1 cellular context compared by ENCODE assay signal in genomic region chr1:234957330-234958065, GRCh38.
A peak's percentile ranks its signal among the peaks of the same experiment; 100 is the strongest.
TF ChIP-seq lines count a peak whose summit lies in the region.

No MANE protein-coding gene starts in this region.

TF ChIP-seq in HepG2, 621 proteins besides CTCF, POLR2A, EP300 and RAD21 (continued from another document and continues in another):
- TF ChIP-seq ZBTB39 (CRISPR knock-in tag; IDR thresholded peaks at IDR 0.05), result no peak; the same call in 1 of the 2 replicates
- TF ChIP-seq NFE2L2 (IDR thresholded peaks at IDR 0.05; ENCODE audit: low read length), result no peak
- TF ChIP-seq CREBL2 (CRISPR knock-in tag; IDR thresholded peaks at IDR 0.05; ENCODE audit: borderline replicate concordance), result no peak
- TF ChIP-seq NFKB2 (CRISPR knock-in tag; IDR thresholded peaks at IDR 0.05; ENCODE audit: borderline replicate concordance), result no peak; the same call in 1 of the 2 replicates
- no peak; the same call in 1 of the 2 replicates for TF ChIP-seq ZNF232 (CRISPR knock-in tag; IDR thresholded peaks at IDR 0.05; ENCODE audit: borderline replicate concordance)
- TF ChIP-seq ADNP (CRISPR knock-in tag; IDR thresholded peaks at IDR 0.05), result no peak
- peak; percentile 45 for TF ChIP-seq XRCC5 (optimal IDR thresholded peaks at IDR 0.05; ENCODE audit: low read length)
- peak; percentile 76; the same call in 1 of the 2 replicates for TF ChIP-seq ZZZ3 (CRISPR knock-in tag; IDR thresholded peaks at IDR 0.05; ENCODE audit: borderline replicate concordance)
- TF ChIP-seq ZNF761 (CRISPR knock-in tag; conservative IDR thresholded peaks at IDR 0.05), result no peak; the same call in 1 of the 2 replicates
- peak; percentile 82 for TF ChIP-seq ZNF614 (CRISPR knock-in tag; IDR thresholded peaks at IDR 0.05; ENCODE audit: borderline replicate concordance)
- TF ChIP-seq PHF20 (CRISPR knock-in tag; IDR thresholded peaks at IDR 0.05), result peak; percentile 37; the same call in 1 of the 2 replicates
- no peak for TF ChIP-seq ZNF124 (CRISPR knock-in tag; IDR thresholded peaks at IDR 0.05)
- TF ChIP-seq ZNF710 (CRISPR knock-in tag; IDR thresholded peaks at IDR 0.05; ENCODE audit: borderline replicate concordance), result peak; percentile 73; the same call in 1 of the 2 replicates
- no peak for TF ChIP-seq ZNF672 (CRISPR knock-in tag; IDR thresholded peaks at IDR 0.05)
- TF ChIP-seq ISL2 (CRISPR knock-in tag; IDR thresholded peaks at IDR 0.05), result peak; percentile 94
- no peak for TF ChIP-seq ZNF253 (CRISPR knock-in tag; IDR thresholded peaks at IDR 0.05; ENCODE audit: borderline replicate concordance)
- no peak for TF ChIP-seq POLR2AphosphoS2 (IDR thresholded peaks at IDR 0.05; ENCODE audit: low read depth, low read length)
- peak; percentile 71 for TF ChIP-seq ZBTB7B (CRISPR knock-in tag; IDR thresholded peaks at IDR 0.05)
- no peak for TF ChIP-seq ZNF512B (CRISPR knock-in tag; IDR thresholded peaks at IDR 0.05; ENCODE audit: borderline replicate concordance)
- TF ChIP-seq BORCS8-MEF2B (CRISPR knock-in tag; IDR thresholded peaks at IDR 0.05), result peak; percentile 85
- peak; percentile 81 for TF ChIP-seq ZBTB38 (CRISPR knock-in tag; IDR thresholded peaks at IDR 0.05)
- TF ChIP-seq FOXK1 (CRISPR knock-in tag; IDR thresholded peaks at IDR 0.05; ENCODE audit: borderline replicate concordance, low read depth), result peak; percentile 77; the same call in 1 of the 2 replicates
- TF ChIP-seq HNRNPH1 (optimal IDR thresholded peaks at IDR 0.05; ENCODE audit: low read depth, low read length), result no peak
- no peak for TF ChIP-seq HOXA7 (CRISPR knock-in tag; IDR thresholded peaks at IDR 0.05)
- peak; percentile 74; the same call in 1 of the 2 replicates for TF ChIP-seq ZSCAN29 (CRISPR knock-in tag; conservative IDR thresholded peaks at IDR 0.05)
- no peak; the same call in 1 of the 2 replicates for TF ChIP-seq PLSCR1 (CRISPR knock-in tag; IDR thresholded peaks at IDR 0.05; ENCODE audit: borderline replicate concordance)
- no peak for TF ChIP-seq ZNF577 (CRISPR knock-in tag; IDR thresholded peaks at IDR 0.05; ENCODE audit: borderline replicate concordance, low read depth)
- TF ChIP-seq ZNF484 (CRISPR knock-in tag; IDR thresholded peaks at IDR 0.05; ENCODE audit: borderline replicate concordance, low read depth), result no peak
- no peak for TF ChIP-seq ZNF10 (CRISPR knock-in tag; IDR thresholded peaks at IDR 0.05; ENCODE audit: borderline replicate concordance, low read depth)
- peak; percentile 70; the same call in 1 of the 2 replicates for TF ChIP-seq ZNF703 (CRISPR knock-in tag; IDR thresholded peaks at IDR 0.05; ENCODE audit: borderline replicate concordance)
- no peak; the same call in 1 of the 2 replicates for TF ChIP-seq ZNF225 (CRISPR knock-in tag; IDR thresholded peaks at IDR 0.05)
- TF ChIP-seq ATRX (CRISPR knock-in tag; IDR thresholded peaks at IDR 0.05; ENCODE audit: borderline replicate concordance), result no peak
- peak; percentile 76 for TF ChIP-seq TAF1 (CRISPR knock-in tag; IDR thresholded peaks at IDR 0.05)
- TF ChIP-seq IKZF4 (CRISPR knock-in tag; IDR thresholded peaks at IDR 0.05; ENCODE audit: borderline replicate concordance, low read depth, not compliant biosample characterization), result no peak
- TF ChIP-seq TEAD3 (CRISPR knock-in tag; optimal IDR thresholded peaks at IDR 0.05; ENCODE audit: borderline replicate concordance), result peak; percentile 92
- TF ChIP-seq TP53 (CRISPR knock-in tag; conservative IDR thresholded peaks at IDR 0.05), result peak; percentile 74
- TF ChIP-seq ZNF670 (CRISPR knock-in tag; IDR thresholded peaks at IDR 0.05; ENCODE audit: borderline replicate concordance), result peak; percentile 60; the same call in 1 of the 2 replicates
- peak; percentile 65 for TF ChIP-seq BHLHE40 (IDR thresholded peaks at IDR 0.05; ENCODE audit: low read length)
- peak; percentile 30 for TF ChIP-seq SMYD3 (CRISPR knock-in tag; IDR thresholded peaks at IDR 0.05)
- no peak for TF ChIP-seq NR2F2 (IDR thresholded peaks at IDR 0.05; ENCODE audit: borderline replicate concordance, low read depth)
- no peak for TF ChIP-seq ZNF207 (IDR thresholded peaks at IDR 0.05; ENCODE audit: borderline replicate concordance)
- TF ChIP-seq ZNF678 (CRISPR knock-in tag; IDR thresholded peaks at IDR 0.05), result no peak
- TF ChIP-seq RCOR2 (CRISPR knock-in tag; IDR thresholded peaks at IDR 0.05), result peak; percentile 75; the same call in 1 of the 2 replicates
- TF ChIP-seq ISX (CRISPR knock-in tag; conservative IDR thresholded peaks at IDR 0.05), result no peak
- TF ChIP-seq NCOA1 (CRISPR knock-in tag; IDR thresholded peaks at IDR 0.05), result no peak
- TF ChIP-seq IKZF1 (IDR thresholded peaks at IDR 0.05), result no peak
- peak; percentile 79; the same call in 1 of the 2 replicates for TF ChIP-seq KDM3A (CRISPR knock-in tag; IDR thresholded peaks at IDR 0.05; ENCODE audit: low read depth)
- peak; percentile 84 for TF ChIP-seq THRA (CRISPR knock-in tag; IDR thresholded peaks at IDR 0.05; ENCODE audit: borderline replicate concordance)
- TF ChIP-seq CSRNP1 (CRISPR knock-in tag; IDR thresholded peaks at IDR 0.05), result peak; percentile 86
- TF ChIP-seq ZNF841 (CRISPR knock-in tag; IDR thresholded peaks at IDR 0.05; ENCODE audit: borderline replicate concordance), result no peak
- TF ChIP-seq ZNF570 (CRISPR knock-in tag; IDR thresholded peaks at IDR 0.05; ENCODE audit: borderline replicate concordance), result no peak
- TF ChIP-seq NCOA2 (CRISPR knock-in tag; IDR thresholded peaks at IDR 0.05), result peak; percentile 97
- no peak for TF ChIP-seq CCDC6 (CRISPR knock-in tag; IDR thresholded peaks at IDR 0.05)
- TF ChIP-seq JARID2 (CRISPR knock-in tag; IDR thresholded peaks at IDR 0.05; ENCODE audit: insufficient replicate concordance), result no peak
- TF ChIP-seq REPIN1 (CRISPR knock-in tag; IDR thresholded peaks at IDR 0.05; ENCODE audit: borderline replicate concordance, low read depth), result peak; percentile 52; the same call in 1 of the 2 replicates
- TF ChIP-seq HIVEP1 (CRISPR knock-in tag; IDR thresholded peaks at IDR 0.05), result no peak; the same call in 1 of the 2 replicates
- TF ChIP-seq ZNF7 (CRISPR knock-in tag; IDR thresholded peaks at IDR 0.05), result no peak
- peak; percentile 79; the same call in 1 of the 2 replicates for TF ChIP-seq ZNF788 (CRISPR knock-in tag; IDR thresholded peaks at IDR 0.05; ENCODE audit: borderline replicate concordance)
- no peak for TF ChIP-seq CREB1 (IDR thresholded peaks at IDR 0.05)
- TF ChIP-seq CREB1 (CRISPR knock-in tag; IDR thresholded peaks at IDR 0.05), result peak; percentile 73
- TF ChIP-seq ZNF749 (CRISPR knock-in tag; IDR thresholded peaks at IDR 0.05; ENCODE audit: borderline replicate concordance), result no peak; the same call in 1 of the 2 replicates
- TF ChIP-seq SRF (IDR thresholded peaks at IDR 0.05; ENCODE audit: low read depth, low read length), result no peak; the same call in 1 of the 2 replicates
- no peak for TF ChIP-seq RELA (CRISPR knock-in tag; IDR thresholded peaks at IDR 0.05)
- peak; percentile 36 for TF ChIP-seq RFXAP (CRISPR knock-in tag; IDR thresholded peaks at IDR 0.05; ENCODE audit: borderline replicate concordance)
- peak; percentile 80 for TF ChIP-seq TFE3 (CRISPR knock-in tag; IDR thresholded peaks at IDR 0.05)
- TF ChIP-seq ZBTB42 (CRISPR knock-in tag; IDR thresholded peaks at IDR 0.05), result no peak
- no peak for TF ChIP-seq NFATC3 (CRISPR knock-in tag; IDR thresholded peaks at IDR 0.05)
- no peak for TF ChIP-seq ZFP36 (IDR thresholded peaks at IDR 0.05; ENCODE audit: borderline replicate concordance, low read depth, low read length, partially characterized antibody)
- TF ChIP-seq NFIC (IDR thresholded peaks at IDR 0.05; ENCODE audit: low read length), result no peak
